Comparison of ENCODE assay signal across 13 cellular contexts in genomic region chr17:37133131-37133530, GRCh38.
"Had no signal": no experiment of that assay in that cellular context is flagged by ENCODE, and none has a peak within 500 bp of the region (broad histone marks: within the 10 kb centered on the region; RNA-seq: fewer than 3 reads in every experiment).

No MANE protein-coding gene starts in this region.

- DNase-seq: activated B cell treated with CpG ODN at 0.5 μM for 24 hours; activated CD4-positive, alpha-beta T cell treated with anti-CD3 and anti-CD28 coated beads, Interleukin-2, amount 10 ng/mL, durations not matched to agents 7 days and 5 days; activated naive CD4-positive, alpha-beta T cell treated with anti-CD3 and anti-CD28 coated beads, Interleukin-2, amount 10 ng/mL, durations not matched to agents 7 days and 5 days; adrenal gland; central memory CD4-positive, alpha-beta T cell; effector CD8-positive, alpha-beta T cell; kidney; right cardiac atrium; stimulated activated CD4-positive, alpha-beta T cell treated with anti-CD3 and anti-CD28 coated beads, Interleukin-1b, Interleukin-23, amount 100 ng/mL, for 48 hours; stimulated activated naive B cell treated with anti-CD40 and anti-IgM and Interleukin-4, amounts not matched to agents 10 μg/mL and 1 μg/mL and 100 μg/mL, for 72 hours had no signal

- H3K9me3 ChIP-seq: adrenal gland, tibial nerve had no signal

- H3K4me3 Mint-ChIP-seq: activated B cell treated with CpG ODN at 0.5 μM for 24 hours; activated CD4-positive, alpha-beta T cell treated with anti-CD3 and anti-CD28 coated beads, Interleukin-2, amount 10 ng/mL, durations not matched to agents 7 days and 5 days; activated naive CD4-positive, alpha-beta T cell treated with anti-CD3 and anti-CD28 coated beads, Interleukin-2, amount 10 ng/mL, durations not matched to agents 7 days and 5 days; stimulated activated naive B cell treated with anti-CD40 and anti-IgM and Interleukin-4, amounts not matched to agents 10 μg/mL and 1 μg/mL and 100 μg/mL, for 72 hours had no signal

- H3K27me3 ChIP-seq: adrenal gland, tibial nerve had no signal

- H3K4me3 ChIP-seq: adrenal gland, coronary artery, tibial nerve had no signal

- H3K27me3 Mint-ChIP-seq: activated B cell treated with CpG ODN at 0.5 μM for 24 hours; activated CD4-positive, alpha-beta T cell treated with anti-CD3 and anti-CD28 coated beads, Interleukin-2, amount 10 ng/mL, durations not matched to agents 7 days and 5 days; activated naive CD4-positive, alpha-beta T cell treated with anti-CD3 and anti-CD28 coated beads, Interleukin-2, amount 10 ng/mL, durations not matched to agents 7 days and 5 days; stimulated activated naive B cell treated with anti-CD40 and anti-IgM and Interleukin-4, amounts not matched to agents 10 μg/mL and 1 μg/mL and 100 μg/mL, for 72 hours had no signal

- H3K9me3 Mint-ChIP-seq: activated B cell treated with CpG ODN at 0.5 μM for 24 hours; activated CD4-positive, alpha-beta T cell treated with anti-CD3 and anti-CD28 coated beads, Interleukin-2, amount 10 ng/mL, durations not matched to agents 7 days and 5 days; activated naive CD4-positive, alpha-beta T cell treated with anti-CD3 and anti-CD28 coated beads, Interleukin-2, amount 10 ng/mL, durations not matched to agents 7 days and 5 days; activated T-helper 2 cell treated with anti-CD3 and anti-CD28 coated beads, Interferon-gamma antibody, Interleukin-2, Interleukin-4, amounts not matched to agents 10 μg/mL and 5 μg/mL and 100 μg/mL, durations not matched to agents 14 hours and 24 hours and 36 hours; stimulated activated naive B cell treated with anti-CD40 and anti-IgM and Interleukin-4, amounts not matched to agents 10 μg/mL and 1 μg/mL and 100 μg/mL, for 72 hours had no signal

- H3K27ac ChIP-seq: adrenal gland, coronary artery, tibial nerve had no signal

- H3K4me1 Mint-ChIP-seq: activated B cell treated with CpG ODN at 0.5 μM for 24 hours; stimulated activated naive B cell treated with anti-CD40 and anti-IgM and Interleukin-4, amounts not matched to agents 10 μg/mL and 1 μg/mL and 100 μg/mL, for 72 hours had no signal

- ATAC-seq: right cardiac atrium; stimulated activated naive B cell treated with anti-CD40 and anti-IgM and Interleukin-4, amounts not matched to agents 10 μg/mL and 1 μg/mL and 100 μg/mL, for 72 hours had no signal

- H3K27ac Mint-ChIP-seq: activated B cell treated with CpG ODN at 0.5 μM for 24 hours; activated CD4-positive, alpha-beta T cell treated with anti-CD3 and anti-CD28 coated beads, Interleukin-2, amount 10 ng/mL, durations not matched to agents 7 days and 5 days; activated naive CD4-positive, alpha-beta T cell treated with anti-CD3 and anti-CD28 coated beads, Interleukin-2, amount 10 ng/mL, durations not matched to agents 7 days and 5 days; activated T-helper 2 cell treated with anti-CD3 and anti-CD28 coated beads, Interferon-gamma antibody, Interleukin-2, Interleukin-4, amounts not matched to agents 10 μg/mL and 5 μg/mL and 100 μg/mL, durations not matched to agents 14 hours and 24 hours and 36 hours; stimulated activated naive B cell treated with anti-CD40 and anti-IgM and Interleukin-4, amounts not matched to agents 10 μg/mL and 1 μg/mL and 100 μg/mL, for 72 hours had no signal
